Comparison of ENCODE assay signal across 1 cellular context in genomic region chr11:119295178-119295577, GRCh38.
TF ChIP-seq lines count a peak whose summit lies in the region.

No MANE protein-coding gene starts in this region.

TF ChIP-seq in K562, 482 proteins besides CTCF, POLR2A, EP300 and RAD21:
- TF ChIP-seq ZNF121 (CRISPR knock-in tag; conservative IDR thresholded peaks at IDR 0.05): peak; percentile 58; the same call in 1 of the 2 replicates
- no peak for TF ChIP-seq CBFB (CRISPR knock-in tag; IDR thresholded peaks at IDR 0.05)
- TF ChIP-seq MBD2 (IDR thresholded peaks at IDR 0.05; ENCODE audit: borderline replicate concordance, low read depth): no peak
- no peak for TF ChIP-seq MCM2 (IDR thresholded peaks at IDR 0.05; ENCODE audit: low read depth)
- TF ChIP-seq CBX3 (IDR thresholded peaks at IDR 0.05; ENCODE audit: borderline replicate concordance in 1 of 2, low read length in 2 of 2): no peak
- TF ChIP-seq CBX2 (IDR thresholded peaks at IDR 0.05; ENCODE audit: insufficient read depth, low read length, poor library complexity, severe bottlenecking): no peak
TF ChIP-seq in K562: peak in this region for 1.
